Comparison of ENCODE assay signal across 1 cellular context in the genomic region with DNA sequence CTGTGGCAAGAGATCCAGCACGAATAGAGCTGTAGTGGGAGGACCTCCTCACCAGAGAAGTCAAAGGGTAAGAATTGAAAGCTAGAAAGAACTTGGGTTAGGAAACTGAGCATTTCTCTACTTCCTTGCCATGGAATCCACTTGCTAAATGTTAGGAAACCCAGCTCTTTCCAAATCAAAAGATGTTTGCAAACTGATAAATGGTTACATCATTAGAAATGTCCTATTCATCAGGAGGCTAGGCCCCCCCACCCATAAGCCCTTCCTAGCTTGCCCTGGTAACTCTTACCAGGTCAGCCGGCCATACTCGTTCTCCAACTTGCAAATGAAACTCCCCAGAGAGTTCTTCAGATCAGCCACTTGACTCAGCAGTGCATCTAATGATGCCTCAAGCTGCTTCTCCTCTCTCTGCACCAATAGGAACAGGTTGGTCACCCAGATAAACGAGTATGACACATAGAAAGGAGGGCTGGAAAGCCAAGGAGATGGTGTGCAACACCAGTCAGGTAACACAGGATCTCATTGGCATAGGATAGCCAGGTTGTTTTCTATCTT.
A peak's percentile ranks its signal among the peaks of the same experiment; 100 is the strongest.
TF ChIP-seq lines count a peak whose summit lies in the region.

No MANE protein-coding gene starts in this region.

TF ChIP-seq in GM12878, 131 proteins besides CTCF, POLR2A, EP300 and RAD21:
- TF ChIP-seq MEF2B (IDR thresholded peaks at IDR 0.05; ENCODE audit: partially characterized antibody, poor library complexity, severe bottlenecking) (peak; percentile 24), ZNF384 (IDR thresholded peaks at IDR 0.05; ENCODE audit: borderline replicate concordance, low read depth, low read length) (no peak), POLR2AphosphoS2 (IDR thresholded peaks at IDR 0.05; ENCODE audit: low read depth, low read length) (no peak)
